Comparison of ENCODE assay signal across 23 cellular contexts in genomic region chr19:34277244-34277643, GRCh38. TPM values are rescaled to one million over a fixed set of nuclear protein-coding genes. Genes with fewer than 3 reads are reported as not detected.
DNase-seq lines count a peak whose midpoint lies in the region; ATAC-seq, FAIRE-seq and TF ChIP-seq lines count a peak whose summit lies in the region.
"Had no signal": no experiment of that assay in that cellular context is flagged by ENCODE, and none has a peak within 500 bp of the region (broad histone marks: within the 10 kb centered on the region; RNA-seq: fewer than 3 reads in every experiment).

No MANE protein-coding gene starts in this region.

- H3K27me3 Mint-ChIP-seq in Caco-2 (ENCODE audit: insufficient read depth, unreplicated experiment) (no peaks in the 10 kb centered on the region), naive B cell (no peaks in the 10 kb centered on the region)
- H3K27me3 Mint-ChIP-seq: activated naive CD8-positive, alpha-beta T cell treated with anti-CD3 and anti-CD28 coated beads, Interleukin-2, amount 10 ng/mL, durations not matched to agents 7 days and 5 days; brain had no signal

- TF ChIP-seq CTCF in A549 (IDR thresholded peaks at IDR 0.05) (no peak), Caco-2 (IDR thresholded peaks at IDR 0.05; ENCODE audit: insufficient read depth in 1 of 2, low read depth in 1 of 2, low read length in 1 of 2, severe bottlenecking in 1 of 2, unreplicated experiment in 1 of 2) (no peak), ascending aorta (IDR thresholded peaks at IDR 0.05) (no peak), HepG2 (CRISPR knock-in tag; IDR thresholded peaks at IDR 0.05) (no peak)

- TF ChIP-seq RAD21 in A549 (conservative IDR thresholded peaks at IDR 0.05 in 1 of 2, IDR thresholded peaks at IDR 0.05 in 1 of 2): no peak
- no peak for TF ChIP-seq RAD21 in HepG2 (CRISPR knock-in tag; IDR thresholded peaks at IDR 0.05)

- no peak for ATAC-seq in A549
- no peak for ATAC-seq in naive B cell (ENCODE audit: low read depth in 2 of 2)
- ATAC-seq in GM18873 (IDR thresholded peaks at IDR 0.05; ENCODE audit: low FRiP score, unreplicated experiment): no peak
- ATAC-seq in HG02571 (IDR thresholded peaks at IDR 0.05; ENCODE audit: unreplicated experiment): no peak
- no peak for ATAC-seq in HepG2
- ATAC-seq: activated CD8-positive, alpha-beta T cell treated with anti-CD3 and anti-CD28 coated beads, Interleukin-2, amount 10 ng/mL, durations not matched to agents 7 days and 5 days; HCT116; natural killer cell; right cardiac atrium had no signal

- H2AFZ ChIP-seq in HepG2 (ENCODE audit: low read length): no peak overlapping the region

- H4K20me1 ChIP-seq in HepG2 (ENCODE audit: insufficient read depth, low read length): peaks cover under 1% of the 10 kb centered on the region

- H3K4me1 ChIP-seq in A549 (peaks cover 4% of the 10 kb centered on the region; the same call in 1 of the 3 replicates), Caco-2 (peaks cover 14% of the 10 kb centered on the region), ascending aorta (peaks cover 3 to 33% of the 10 kb centered on the region in 2 donors), HepG2 (ENCODE audit: insufficient read depth, low read length) (peaks cover 31% of the 10 kb centered on the region)
- H3K4me1 ChIP-seq: colonic mucosa had no signal

- no TSS peak for BruUV-seq in Caco-2 (replicated peaks; lab: Mats Ljungman, UMichigan)
- BruUV-seq in HepG2 (replicated peaks; lab: Mats Ljungman, UMichigan): no TSS peak

- CTCF ChIA-PET in A549 (lab: Yijun Ruan, JAX): interaction anchor here (0.5 to 2.2 kb wide), 6 partner anchors 9 to 82 kb away, joined by 3 to 5 read pairs (median 3); no protein-coding TSS in a partner anchor
- CTCF ChIA-PET in Caco-2 (lab: Charles Lee): no interaction called here
- CTCF ChIA-PET in HepG2 (lab: Yijun Ruan, JAX; ENCODE audit: low intra/inter-chr PET ratio, low total read pairs): no interaction called here

- H3K4me2 ChIP-seq in A549 (no peak overlapping the region), HepG2 (ENCODE audit: low read depth, low read length) (no peak overlapping the region)

- TF ChIP-seq POLR2A in A549 (IDR thresholded peaks at IDR 0.05; ENCODE audit: low read length): no peak
- TF ChIP-seq POLR2A in HepG2 (IDR thresholded peaks at IDR 0.05; ENCODE audit: insufficient read depth in 1 of 2, low read depth in 2 of 2, low read length in 2 of 2): no peak

- no peaks in the 10 kb centered on the region; the same call in 1 of the 2 replicates for H3K36me3 ChIP-seq in Caco-2 (ENCODE audit: control insufficient read depth, insufficient read depth, low read length)
- H3K36me3 ChIP-seq in ascending aorta: no peaks in the 10 kb centered on the region
- H3K36me3 ChIP-seq in HepG2 (replicated peaks in 1 of 2; ENCODE audit: control insufficient read depth in 1 of 2, insufficient read depth in 2 of 2, low read length in 2 of 2): peaks cover 2 to 4% of the 10 kb centered on the region in 2 experiments; a peak in 1 of 5 replicates
- H3K36me3 ChIP-seq: colonic mucosa, pancreas had no signal

- peaks cover 21% of the 10 kb centered on the region for H3K4me1 Mint-ChIP-seq in Caco-2 (ENCODE audit: low read depth, unreplicated experiment)
- H3K4me1 Mint-ChIP-seq in naive B cell: peaks cover 44 to 79% (median 69%) of the 10 kb centered on the region in 3 donors

- POLR2A ChIA-PET in A549 (lab: Yijun Ruan, JAX) (no interaction called here), Caco-2 (lab: Charles Lee) (no interaction called here), HepG2 (lab: Yijun Ruan, JAX) (no interaction called here)

- TF ChIP-seq EP300 in A549 (IDR thresholded peaks at IDR 0.05): no peak
- TF ChIP-seq EP300 in HepG2 (IDR thresholded peaks at IDR 0.05; ENCODE audit: low read depth in 2 of 2, low read length in 2 of 2): no peak
- no peak for TF ChIP-seq EP300 in HepG2 (CRISPR knock-in tag; IDR thresholded peaks at IDR 0.05; ENCODE audit: borderline replicate concordance)

- H3K27ac ChIP-seq in A549: no peak overlapping the region
- peak overlapping the region; percentile 23 to 95 for H3K27ac ChIP-seq in ascending aorta
- H3K27ac ChIP-seq in HepG2 (ENCODE audit: extremely low read length, insufficient read depth, low read length): no peak overlapping the region

- H3K9me3 ChIP-seq in A549 (no peaks in the 10 kb centered on the region), Caco-2 (no peaks in the 10 kb centered on the region), ascending aorta (no peaks in the 10 kb centered on the region), HepG2 (ENCODE audit: low read length) (no peaks in the 10 kb centered on the region)
- H3K9me3 ChIP-seq: colonic mucosa, pancreas had no signal

- 76% methylated on average over 4 of the region's 4 CpGs for WGBS in A549 (ENCODE audit: missing lambda C conversion rate)
- WGBS in HepG2 (ENCODE audit: low lambda C conversion rate): 92% methylated on average over 4 of the region's 4 CpGs

- H3K9me3 Mint-ChIP-seq in Caco-2 (ENCODE audit: unreplicated experiment) (no peaks in the 10 kb centered on the region), naive B cell (no peaks in the 10 kb centered on the region)
- H3K9me3 Mint-ChIP-seq: activated naive CD8-positive, alpha-beta T cell treated with anti-CD3 and anti-CD28 coated beads, Interleukin-2, amount 10 ng/mL, durations not matched to agents 7 days and 5 days; natural killer cell had no signal

- no peak overlapping the region for H3K4me3 ChIP-seq in A549
- no peak overlapping the region for H3K4me3 ChIP-seq in Caco-2 (ENCODE audit: low read depth, low read length)
- no peak overlapping the region for H3K4me3 ChIP-seq in ascending aorta
- no peak overlapping the region for H3K4me3 ChIP-seq in HepG2 (replicated peaks in 1 of 3; ENCODE audit: insufficient read depth in 1 of 3, low read depth in 2 of 3, low read length in 3 of 3)
- H3K4me3 ChIP-seq: colonic mucosa, pancreas had no signal

- H3K36me3 Mint-ChIP-seq in Caco-2 (ENCODE audit: insufficient read depth, unreplicated experiment): peaks cover 18% of the 10 kb centered on the region
- no peaks in the 10 kb centered on the region for H3K36me3 Mint-ChIP-seq in naive B cell
- H3K36me3 Mint-ChIP-seq: natural killer cell had no signal

- H3K79me2 ChIP-seq in HepG2 (ENCODE audit: insufficient read depth, low read length): peaks cover 41% of the 10 kb centered on the region

- H3K27ac Mint-ChIP-seq in Caco-2 (ENCODE audit: unreplicated experiment): peak overlapping the region; percentile 1
- H3K27ac Mint-ChIP-seq in naive B cell: peak overlapping the region; percentile 21 to 87 (median 56)
- H3K27ac Mint-ChIP-seq: activated CD8-positive, alpha-beta T cell treated with anti-CD3 and anti-CD28 coated beads, Interleukin-2, amount 10 ng/mL, durations not matched to agents 7 days and 5 days; activated naive CD8-positive, alpha-beta T cell treated with anti-CD3 and anti-CD28 coated beads, Interleukin-2, amount 10 ng/mL, durations not matched to agents 7 days and 5 days; T-helper 2 cell treated with Interferon-gamma antibody and Interleukin-4, amounts not matched to agents 5 μg/mL and 100 μg/mL, for 36 hours had no signal

- intact Hi-C loops in Caco-2 (cut with micrococcal nuclease; ENCODE audit: unreplicated experiment) (no loop called here), ascending aorta (cut with DNase I) (loop anchor here (5.0 kb wide), 1 partner anchor 40 kb away; no protein-coding TSS in a partner anchor), HepG2 (cut with micrococcal nuclease; ENCODE audit: unreplicated experiment) (no loop called here)

- DNase-seq in A549 (ENCODE audit: low read depth in 1 of 2, low spot score in 1 of 2): no peak
- no peak for DNase-seq in Caco-2
- no peak for DNase-seq in ascending aorta (ENCODE audit: low spot score in 2 of 2)
- DNase-seq in naive B cell: no peak
- no peak for DNase-seq in HepG2 (ENCODE audit: low spot score)
- no peak for DNase-seq in activated CD4-positive, CD25-positive, alpha-beta regulatory T cell treated with anti-CD3 and anti-CD28 coated beads, Interleukin-2, amount 50 U/mL, for 72 hours
- DNase-seq: activated CD8-positive, alpha-beta T cell treated with anti-CD3 and anti-CD28 coated beads, Interleukin-2, amount 10 ng/mL, durations not matched to agents 7 days and 5 days; activated naive CD8-positive, alpha-beta T cell treated with anti-CD3 and anti-CD28 coated beads, Interleukin-2, amount 10 ng/mL, durations not matched to agents 7 days and 5 days; activated T-cell treated with anti-CD3 and anti-CD28 coated beads, Interleukin-2, amount 50 U/mL, for 1 hour; colonic mucosa; DMS53; KG1; MV-4-11; natural killer cell; NCI-H1694; right cardiac atrium had no signal

- in situ Hi-C loops in HepG2 (cut with HindIII; ENCODE audit: extremely low pct_ligation_motif_present, low pct_unique_long_range_greater_than_20kb): no loop called here

- FAIRE-seq in A549 (lab: Jason Lieb, UNC): peak; percentile 95
- FAIRE-seq in HepG2 (lab: Jason Lieb, UNC): no peak
- FAIRE-seq: pancreas, urothelium cell line had no signal

- no peak overlapping the region for H3K4me3 Mint-ChIP-seq in Caco-2 (ENCODE audit: unreplicated experiment)
- peak overlapping the region in 3 of 8 donors; percentile 30 to 88 (median 61) for H3K4me3 Mint-ChIP-seq in naive B cell
- H3K4me3 Mint-ChIP-seq: activated CD8-positive, alpha-beta T cell treated with anti-CD3 and anti-CD28 coated beads, Interleukin-2, amount 10 ng/mL, durations not matched to agents 7 days and 5 days; activated naive CD8-positive, alpha-beta T cell treated with anti-CD3 and anti-CD28 coated beads, Interleukin-2, amount 10 ng/mL, durations not matched to agents 7 days and 5 days; brain; natural killer cell; T-helper 2 cell treated with Interferon-gamma antibody and Interleukin-4, amounts not matched to agents 5 μg/mL and 100 μg/mL, for 36 hours had no signal

- H3K9ac ChIP-seq in HepG2 (ENCODE audit: insufficient read depth, low read depth, low read length): no peak overlapping the region

- H3K27me3 ChIP-seq in Caco-2 (replicated peaks; ENCODE audit: control insufficient read depth, insufficient read depth, low read length): no peaks in the 10 kb centered on the region
- H3K27me3 ChIP-seq in ascending aorta: no peaks in the 10 kb centered on the region
- H3K27me3 ChIP-seq in HepG2 (ENCODE audit: control insufficient read depth in 1 of 2, insufficient read depth in 2 of 2, low read length in 2 of 2): no peaks in the 10 kb centered on the region
- H3K27me3 ChIP-seq: colonic mucosa, pancreas had no signal

RNA-seq across cellular contexts. Expression of gene GARRE1, which starts 22.9 kb away (rescaled TPM):
- polyA plus RNA-seq in A549 (2011; rRNA removed) (19.4 and 20.0 TPM in 2 replicates), A549 (2017; fragmentation: RNase III; extraction: RNeasy Plus Mini Kit Qiagen cat#74134 plus additional on column Dnase treatment) (9.0 to 9.6 TPM (median 9.1 TPM) in 3 replicates), naive B cell (ENCODE audit: low read depth in 6 of 6) (10 to 100 TPM in 2 of 6 donors, 1 to 10 TPM in 4; 2.1 to 16.9 (median 9.4) TPM), HepG2 (2011; rRNA removed) (11.7 and 11.8 TPM in 2 replicates)
- polyA plus RNA-seq in A549 (2012; cell fraction: cytosol; rRNA removed): 10.9 and 13.3 TPM in 2 replicates
- polyA plus RNA-seq in A549 (2012; cell fraction: nucleus; rRNA removed): 15.7 and 23.1 TPM in 2 replicates
- polyA minus RNA-seq in A549 (2011; rRNA and poly(A)+ RNA removed): 21.1 and 21.2 TPM in 2 replicates
- total RNA-seq in Caco-2 (2022) (20.2 and 20.7 TPM in 2 replicates), ascending aorta (59.2 TPM), HepG2 (2016; rRNA removed; fragmentation: Illumina TruSeq; extraction: Trizol) (8.0 and 8.2 TPM in 2 replicates)
- 2.1 and 3.3 TPM in 2 replicates for total RNA-seq in HepG2 (2016; cell fraction: cytosol; rRNA removed; fragmentation: Illumina TruSeq; extraction: Trizol; ENCODE audit: low read depth)
- total RNA-seq in HepG2 (2016; cell fraction: insoluble cytoplasmic fraction; rRNA removed; fragmentation: Illumina TruSeq; extraction: Trizol): 8.1 and 8.3 TPM in 2 replicates
- total RNA-seq in HepG2 (2016; cell fraction: membrane; rRNA removed; fragmentation: Illumina TruSeq; extraction: Trizol): 3.8 and 4.8 TPM in 2 replicates
- 6.5 and 7.9 TPM in 2 replicates for total RNA-seq in HepG2 (2016; cell fraction: nucleus; rRNA removed; fragmentation: Illumina TruSeq; extraction: Trizol)
- 8.4 and 9.7 TPM in 2 replicates for polyA plus RNA-seq in HepG2 (2011; cell fraction: cytosol; rRNA removed)
- 15.3 and 16.2 TPM in 2 replicates for polyA plus RNA-seq in HepG2 (2011; cell fraction: nucleus; rRNA removed)
- 8.7 and 13.7 TPM in 2 replicates for polyA plus RNA-seq in HepG2 (2012)
- polyA plus RNA-seq in HepG2 (2016; cell fraction: cytosol; fragmentation: Illumina TruSeq; extraction: Trizol; ENCODE audit: low read depth): 0.29 and 0.33 TPM in 2 replicates
- 4.5 and 5.5 TPM in 2 replicates for polyA plus RNA-seq in HepG2 (2016; cell fraction: insoluble cytoplasmic fraction; fragmentation: Illumina TruSeq; extraction: Trizol; ENCODE audit: low read depth)
- 0.94 and 1.1 TPM in 2 replicates for polyA plus RNA-seq in HepG2 (2016; cell fraction: membrane; fragmentation: Illumina TruSeq; extraction: Trizol; ENCODE audit: low read depth)
- polyA plus RNA-seq in HepG2 (2016; cell fraction: nucleus; fragmentation: Illumina TruSeq; extraction: Trizol; ENCODE audit: insufficient read depth, low read depth): 11.6 and 15.6 TPM in 2 replicates
- polyA minus RNA-seq in HepG2 (2011; rRNA and poly(A)+ RNA removed; ENCODE audit: low replicate concordance): 9.7 and 21.6 TPM in 2 replicates
- polyA minus RNA-seq in HepG2 (2011; cell fraction: cytosol; rRNA and poly(A)+ RNA removed): 7.6 and 8.8 TPM in 2 replicates
- polyA minus RNA-seq in HepG2 (2011; cell fraction: nucleus; rRNA and poly(A)+ RNA removed): 13.0 and 16.4 TPM in 2 replicates

Comparison
In these comparisons a context has a peak if more than half of its experiments do, and no peak if none do; other contexts are left out.
1. H3K27ac ChIP-seq: peak in ascending aorta (2 of 2); none in A549 (0 of 2) and HepG2 (single experiment).